Comparison of ENCODE assay signal across 19 cellular contexts in the genomic region with DNA sequence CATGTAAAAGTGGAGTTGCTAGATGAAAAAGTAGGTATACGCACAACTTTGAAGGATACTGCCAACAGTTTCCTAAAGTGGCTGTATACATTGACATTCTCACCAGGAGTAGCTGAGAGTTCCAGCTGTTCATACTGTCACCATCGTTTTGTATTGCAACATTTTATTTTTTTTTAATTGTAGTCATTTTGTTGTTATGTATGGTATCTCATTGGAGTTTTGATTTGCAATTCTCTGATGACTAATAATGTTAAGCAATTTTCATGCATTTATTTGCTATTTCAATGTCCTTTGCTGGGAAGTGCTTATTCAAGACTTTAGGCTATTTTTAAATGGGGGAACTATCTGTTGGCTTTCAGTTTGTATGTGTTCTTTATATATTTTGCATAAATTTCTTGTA.
A peak's percentile ranks its signal among the peaks of the same experiment; 100 is the strongest.
DNase-seq lines count a peak whose midpoint lies in the region; ATAC-seq and TF ChIP-seq lines count a peak whose summit lies in the region.
"Had no signal": no experiment of that assay in that cellular context is flagged by ENCODE, and none has a peak within 500 bp of the region (broad histone marks: within the 10 kb centered on the region; RNA-seq: fewer than 3 reads in every experiment).

No MANE protein-coding gene starts in this region.

- H3K27me3 ChIP-seq in BJ (ENCODE audit: control insufficient read depth, insufficient read depth, low read length), result no peaks in the 10 kb centered on the region
- H3K27me3 ChIP-seq: BLaER1 treated with 17β-estradiol and CSF1 and Interleukin-3, amounts not matched to agents 10 nM and 100 nM; suprapubic skin had no signal

- peak; percentile 52 for DNase-seq in BJ (ENCODE audit: low read depth)
- peak; percentile 86 for DNase-seq in LHCN-M2 (ENCODE audit: low read depth)
- DNase-seq in dedifferentiated amniotic fluid mesenchymal stem cell (ENCODE audit: extremely low spot score), result peak; percentile 50
- peak; percentile 38 for DNase-seq in non-pigmented ciliary epithelial cell (ENCODE audit: low read depth)
- DNase-seq in Kasumi-1 (lab: John Stamatoyannopoulos, UW), result no peak
- DNase-seq in islet precursor cell, result no peak
- DNase-seq in NCI-H446 (lab: John Stamatoyannopoulos, UW), result no peak
- DNase-seq: activated B cell treated with CpG ODN at 0.5 μM for 24 hours; activated CD8-positive, alpha-beta T cell treated with anti-CD3 and anti-CD28 coated beads, Interleukin-2, amount 10 ng/mL, durations not matched to agents 7 days and 5 days; activated T-cell treated with anti-CD3 and anti-CD28 coated beads, Interleukin-2, amount 50 U/mL, for 72 hours; DMS153; dorsolateral prefrontal cortex; naive B cell; NCI-H2029 treated with DMSO at 0.1 percent for 48 hours; NCI-H510A treated with DMSO at 0.1 percent for 48 hours had no signal

- H3K4me3 ChIP-seq in BJ (ENCODE audit: low read depth, low read length), result no peak overlapping the region
- H3K4me3 ChIP-seq: BLaER1 treated with 17β-estradiol and CSF1 and Interleukin-3, amounts not matched to agents 10 nM and 100 nM; dorsolateral prefrontal cortex; suprapubic skin had no signal

- POLR2A ChIA-PET in BJ (lab: Charles Lee), result no interaction called here

- TF ChIP-seq CTCF in BJ (IDR thresholded peaks at IDR 0.05; ENCODE audit: insufficient read depth, low read depth, low read length), result no peak

- ATAC-seq in HG02759 (IDR thresholded peaks at IDR 0.05; ENCODE audit: unreplicated experiment), result no peak
- ATAC-seq: activated CD8-positive, alpha-beta T cell treated with anti-CD3 and anti-CD28 coated beads, Interleukin-2, amount 10 ng/mL, durations not matched to agents 7 days and 5 days; activated naive CD4-positive, alpha-beta T cell treated with anti-CD3 and anti-CD28 coated beads, Interleukin-2, amount 50 U/mL, for 72 hours; activated T-cell treated with anti-CD3 and anti-CD28 coated beads, Interleukin-2, amount 50 U/mL, for 72 hours had no signal

- H3K36me3 ChIP-seq in BJ (ENCODE audit: control insufficient read depth, insufficient read depth, low read length), result no peaks in the 10 kb centered on the region
- H3K36me3 ChIP-seq: BLaER1 treated with 17β-estradiol and CSF1 and Interleukin-3, amounts not matched to agents 10 nM and 100 nM; suprapubic skin had no signal

- CTCF ChIA-PET in BJ (lab: Yijun Ruan, JAX), result no interaction called here

Comparison
In these comparisons a context has a peak if more than half of its experiments do, and no peak if none do; other contexts are left out.
1. DNase-seq: peak in BJ (single experiment), LHCN-M2 (single experiment), dedifferentiated amniotic fluid mesenchymal stem cell (single experiment) and non-pigmented ciliary epithelial cell (single experiment); none in Kasumi-1 (0 of 2), islet precursor cell (single experiment) and NCI-H446 (0 of 2).